In genomic region chr2:159147687-159148086, GRCh38 we compare ENCODE assay signal across 14 cellular contexts.
A peak's percentile ranks its signal among the peaks of the same experiment; 100 is the strongest.
DNase-seq lines count a peak whose midpoint lies in the region; ATAC-seq and TF ChIP-seq lines count a peak whose summit lies in the region.
"Had no signal": no experiment of that assay in that cellular context is flagged by ENCODE, and none has a peak within 500 bp of the region (broad histone marks: within the 10 kb centered on the region; RNA-seq: fewer than 3 reads in every experiment).

No MANE protein-coding gene starts in this region.

- no peak overlapping the region for H2AFZ ChIP-seq in HCT116 (ENCODE audit: low read depth, low read length, poor library complexity, severe bottlenecking)

- H3K36me3 Mint-ChIP-seq in activated naive CD4-positive, alpha-beta T cell treated with anti-CD3 and anti-CD28 coated beads, Interleukin-2, amount 10 ng/mL, durations not matched to agents 7 days and 5 days, result no peaks in the 10 kb centered on the region
- H3K36me3 Mint-ChIP-seq: natural killer cell treated with Interleukin-12 subunit alpha and Interleukin-12 subunit beta and Interleukin-15 and Interleukin-18, amount 100 ng/mL, for 72 hours had no signal

- no peak overlapping the region for H3K4me3 ChIP-seq in BLaER1 treated with 17β-estradiol and CSF1 and Interleukin-3, amounts not matched to agents 10 nM and 100 nM
- no peak overlapping the region for H3K4me3 ChIP-seq in HCT116 (replicated peaks in 1 of 2; ENCODE audit: low read depth in 1 of 2, low read length in 2 of 2)
- H3K4me3 ChIP-seq: adrenal gland had no signal

- H3K4me1 Mint-ChIP-seq in activated naive CD4-positive, alpha-beta T cell treated with anti-CD3 and anti-CD28 coated beads, Interleukin-2, amount 10 ng/mL, durations not matched to agents 7 days and 5 days, result peaks cover 23% of the 10 kb centered on the region
- H3K4me1 Mint-ChIP-seq: endodermal cell had no signal

- TF ChIP-seq RAD21 in HCT116 (IDR thresholded peaks at IDR 0.05; ENCODE audit: low read depth), result no peak

- peaks cover 6% of the 10 kb centered on the region for H3K27me3 Mint-ChIP-seq in activated naive CD4-positive, alpha-beta T cell treated with anti-CD3 and anti-CD28 coated beads, Interleukin-2, amount 10 ng/mL, durations not matched to agents 7 days and 5 days

- H3K9ac ChIP-seq in BLaER1 treated with 17β-estradiol and CSF1 and Interleukin-3, amounts not matched to agents 10 nM and 100 nM, result peak overlapping the region in 4 of 11 experiments; percentile 8 to 25 (median 12); a peak in 4 of 22 replicates
- H3K9ac ChIP-seq in HCT116 (ENCODE audit: low read length), result no peak overlapping the region

- no peaks in the 10 kb centered on the region for H3K36me3 ChIP-seq in BLaER1 treated with 17β-estradiol and CSF1 and Interleukin-3, amounts not matched to agents 10 nM and 100 nM
- no peaks in the 10 kb centered on the region for H3K36me3 ChIP-seq in HCT116 (ENCODE audit: control insufficient read depth in 1 of 2, insufficient read depth in 2 of 2, low read length in 2 of 2)

- ATAC-seq in HCT116 (0 out of 2 replicates have a peak, but pooled peaks have one; percentile 7), omental fat pad (ENCODE audit: low FRiP score) (peak; percentile 3)
- ATAC-seq: natural killer cell treated with Interleukin-12 subunit alpha and Interleukin-12 subunit beta and Interleukin-15 and Interleukin-18, amount 100 ng/mL, for 72 hours had no signal

- RAD21 ChIA-PET in HCT116 (lab: Charles Lee; ENCODE audit: low non-redundant PET in 1 of 2, low total read pairs in 2 of 2, uncharacterized antibody in 2 of 2, unreplicated experiment in 2 of 2), result no interaction called here

- no peaks in the 10 kb centered on the region for H3K9me3 Mint-ChIP-seq in activated naive CD4-positive, alpha-beta T cell treated with anti-CD3 and anti-CD28 coated beads, Interleukin-2, amount 10 ng/mL, durations not matched to agents 7 days and 5 days
- H3K9me3 Mint-ChIP-seq: activated T-helper 17 cell treated with anti-CD3 and anti-CD28 coated beads, Interleukin-2, amount 50 U/mL, for 72 hours; endodermal cell; natural killer cell treated with Interleukin-12 subunit alpha and Interleukin-12 subunit beta and Interleukin-15 and Interleukin-18, amount 100 ng/mL, for 72 hours; T-helper 1 cell treated with Interleukin-12 subunit alpha and Interleukin-12 subunit beta and Interleukin-4 antibody, amounts not matched to agents 30 μg/mL and 1 μg/mL, for 36 hours had no signal

- H3K4me2 ChIP-seq in BLaER1 treated with 17β-estradiol and CSF1 and Interleukin-3, amounts not matched to agents 10 nM and 100 nM, result peak overlapping the region; percentile 53 to 76 (median 67)
- peak overlapping the region; percentile 66 for H3K4me2 ChIP-seq in HCT116 (ENCODE audit: low read length)

- H3K79me2 ChIP-seq in HCT116 (ENCODE audit: insufficient read depth, low read length), result no peaks in the 10 kb centered on the region

- no peak overlapping the region for H3K27ac Mint-ChIP-seq in activated naive CD4-positive, alpha-beta T cell treated with anti-CD3 and anti-CD28 coated beads, Interleukin-2, amount 10 ng/mL, durations not matched to agents 7 days and 5 days
- H3K27ac Mint-ChIP-seq: activated T-helper 17 cell treated with anti-CD3 and anti-CD28 coated beads, Interleukin-2, amount 50 U/mL, for 72 hours; endodermal cell; natural killer cell treated with Interleukin-12 subunit alpha and Interleukin-12 subunit beta and Interleukin-15 and Interleukin-18, amount 100 ng/mL, for 72 hours; T-helper 1 cell treated with Interleukin-12 subunit alpha and Interleukin-12 subunit beta and Interleukin-4 antibody, amounts not matched to agents 30 μg/mL and 1 μg/mL, for 36 hours had no signal

- POLR2A ChIA-PET in HCT116 (lab: Charles Lee), result no interaction called here

- peaks cover 11 to 41% (median 32%) of the 10 kb centered on the region in 10 experiments for H3K4me1 ChIP-seq in BLaER1 treated with 17β-estradiol and CSF1 and Interleukin-3, amounts not matched to agents 10 nM and 100 nM
- peaks cover 30 to 36% of the 10 kb centered on the region in 2 experiments for H3K4me1 ChIP-seq in HCT116 (ENCODE audit: control insufficient read depth in 1 of 2, insufficient read depth in 2 of 2, low read length in 2 of 2)
- H3K4me1 ChIP-seq: foreskin keratinocyte had no signal

- peaks cover 0 to 5% (median 0%) of the 10 kb centered on the region in 11 experiments; a peak in 1 of 22 replicates for H3K27me3 ChIP-seq in BLaER1 treated with 17β-estradiol and CSF1 and Interleukin-3, amounts not matched to agents 10 nM and 100 nM
- H3K27me3 ChIP-seq in HCT116 (ENCODE audit: insufficient read depth, low read length), result no peaks in the 10 kb centered on the region
- H3K27me3 ChIP-seq: adrenal gland, foreskin keratinocyte had no signal

- no peaks in the 10 kb centered on the region for H4K20me1 ChIP-seq in BLaER1 treated with 17β-estradiol and CSF1 and Interleukin-3, amounts not matched to agents 10 nM and 100 nM
- H4K20me1 ChIP-seq in HCT116 (ENCODE audit: insufficient read depth), result no peaks in the 10 kb centered on the region

- no peak overlapping the region for H3K4me3 Mint-ChIP-seq in activated naive CD4-positive, alpha-beta T cell treated with anti-CD3 and anti-CD28 coated beads, Interleukin-2, amount 10 ng/mL, durations not matched to agents 7 days and 5 days
- H3K4me3 Mint-ChIP-seq: activated T-helper 17 cell treated with anti-CD3 and anti-CD28 coated beads, Interleukin-2, amount 50 U/mL, for 72 hours; endodermal cell; natural killer cell treated with Interleukin-12 subunit alpha and Interleukin-12 subunit beta and Interleukin-15 and Interleukin-18, amount 100 ng/mL, for 72 hours; T-helper 1 cell treated with Interleukin-12 subunit alpha and Interleukin-12 subunit beta and Interleukin-4 antibody, amounts not matched to agents 30 μg/mL and 1 μg/mL, for 36 hours had no signal

- no peaks in the 10 kb centered on the region for H3K9me2 ChIP-seq in HCT116 (ENCODE audit: insufficient read depth)

- CTCF ChIA-PET in HCT116 (lab: Charles Lee), result interaction anchor here (0.9 to 1.3 kb wide), 2 partner anchors 9 to 15 kb away, joined by 4 to 5 read pairs; no protein-coding TSS in a partner anchor
- CTCF ChIA-PET in activated naive CD4-positive, alpha-beta T cell treated with anti-CD3 and anti-CD28 coated beads, Interleukin-2, amount 10 ng/mL, durations not matched to agents 7 days and 5 days (lab: Charles Lee), result interaction anchor here (1.5 to 2.9 kb wide), 2 partner anchors 8 to 29 kb away, joined by 3 to 9 read pairs; no protein-coding TSS in a partner anchor

- BruUV-seq in HCT116 (replicated peaks; lab: Mats Ljungman, UMichigan), result no TSS peak

- H3K9me3 ChIP-seq in BLaER1 treated with 17β-estradiol and CSF1 and Interleukin-3, amounts not matched to agents 10 nM and 100 nM (replicated peaks in 1 of 11), result no peaks in the 10 kb centered on the region
- no peaks in the 10 kb centered on the region for H3K9me3 ChIP-seq in HCT116 (ENCODE audit: control insufficient read depth in 1 of 2, insufficient read depth in 1 of 2, low read depth in 1 of 2, low read length in 2 of 2)
- H3K9me3 ChIP-seq: adrenal gland had no signal

- intact Hi-C loops in HCT116 (cut with micrococcal nuclease), result loop anchor here (10.0 kb wide), 1 partner anchor 817 kb away; no protein-coding TSS in a partner anchor

- TF ChIP-seq CTCF in HCT116 (IDR thresholded peaks at IDR 0.05 in 2 of 3, conservative IDR thresholded peaks at IDR 0.05 in 1 of 3; ENCODE audit: borderline replicate concordance in 1 of 3, insufficient read depth in 1 of 3, low read depth in 2 of 3, low read length in 2 of 3) (no peak), omental fat pad (IDR thresholded peaks at IDR 0.05) (no peak)

- DNase-seq in HCT116 (ENCODE audit: low read depth, low spot score) (no peak), epithelial cell of prostate (ENCODE audit: low read depth, low spot score) (no peak), omental fat pad (ENCODE audit: low spot score) (no peak), HuH-7.5 (ENCODE audit: low spot score) (no peak), NCI-H748 treated with DMSO at 0.1 percent for 48 hours (lab: John Stamatoyannopoulos, UW) (no peak)
- no peak for DNase-seq in activated naive CD4-positive, alpha-beta T cell treated with anti-CD3 and anti-CD28 coated beads, Interleukin-2, amount 10 ng/mL, durations not matched to agents 7 days and 5 days
- DNase-seq: activated CD4-positive, CD25-positive, alpha-beta regulatory T cell; adrenal gland; endodermal cell; foreskin keratinocyte had no signal

- H3K27ac ChIP-seq in BLaER1 treated with 17β-estradiol and CSF1 and Interleukin-3, amounts not matched to agents 10 nM and 100 nM, result peak overlapping the region in 9 of 11 experiments; percentile 17 to 61 (median 34); a peak in 14 of 22 replicates
- no peak overlapping the region for H3K27ac ChIP-seq in HCT116 (ENCODE audit: low read depth, low read length)
- peak overlapping the region; percentile 54 for H3K27ac ChIP-seq in epithelial cell of prostate
- H3K27ac ChIP-seq: adrenal gland, foreskin keratinocyte had no signal

- TF ChIP-seq POLR2A in HCT116 (IDR thresholded peaks at IDR 0.05; ENCODE audit: borderline replicate concordance, extremely low read depth, insufficient read depth, insufficient read length), result no peak

TF ChIP-seq in HCT116, 20 proteins besides CTCF, POLR2A, EP300 and RAD21:
- TF ChIP-seq EZH2phosphoT487 (IDR thresholded peaks at IDR 0.05; ENCODE audit: borderline replicate concordance), result no peak
